8 cellular contexts compared by ENCODE assay signal in genomic region chr2:105235388-105236059, GRCh38. TPM values are rescaled to one million over a fixed set of nuclear protein-coding genes. Genes with fewer than 3 reads are reported as not detected.
A peak's percentile ranks its signal among the peaks of the same experiment; 100 is the strongest.
DNase-seq lines count a peak whose midpoint lies in the region; ATAC-seq and TF ChIP-seq lines count a peak whose summit lies in the region.

No MANE protein-coding gene starts in this region.

- peaks cover 10% of the 10 kb centered on the region for H3K27me3 Mint-ChIP-seq in activated CD8-positive, alpha-beta T cell treated with anti-CD3 and anti-CD28 coated beads for 36 hours
- peaks cover 9 to 22% of the 10 kb centered on the region in 2 donors for H3K27me3 Mint-ChIP-seq in effector memory CD8-positive, alpha-beta T cell
- no peaks in the 10 kb centered on the region for H3K27me3 Mint-ChIP-seq in mesothelial cell of epicardium (ENCODE audit: low read depth)

- no peaks in the 10 kb centered on the region for H3K36me3 Mint-ChIP-seq in activated CD8-positive, alpha-beta T cell treated with anti-CD3 and anti-CD28 coated beads for 36 hours (ENCODE audit: low read depth)
- H3K36me3 Mint-ChIP-seq in effector memory CD8-positive, alpha-beta T cell (ENCODE audit: insufficient read depth), result no peaks in the 10 kb centered on the region
- no peaks in the 10 kb centered on the region for H3K36me3 Mint-ChIP-seq in mesothelial cell of epicardium

- H3K4me1 Mint-ChIP-seq in activated CD8-positive, alpha-beta T cell treated with anti-CD3 and anti-CD28 coated beads for 36 hours (ENCODE audit: low read depth), result peaks cover 11% of the 10 kb centered on the region
- peaks cover 2 to 3% of the 10 kb centered on the region in 2 donors for H3K4me1 Mint-ChIP-seq in effector memory CD8-positive, alpha-beta T cell (ENCODE audit: low read depth in 2 of 2)
- H3K4me1 Mint-ChIP-seq in mesothelial cell of epicardium, result peaks cover 20% of the 10 kb centered on the region

- POLR2A ChIA-PET in activated CD8-positive, alpha-beta T cell treated with anti-CD3 and anti-CD28 coated beads for 36 hours (lab: Charles Lee), result interaction anchor here (0.6 kb wide), 1 partner anchor 104 kb away, joined by 3 read pairs; no protein-coding TSS in a partner anchor

- H3K27ac Mint-ChIP-seq in activated CD8-positive, alpha-beta T cell treated with anti-CD3 and anti-CD28 coated beads for 36 hours, result no peak overlapping the region
- no peak overlapping the region for H3K27ac Mint-ChIP-seq in effector memory CD8-positive, alpha-beta T cell
- no peak overlapping the region for H3K27ac Mint-ChIP-seq in mesothelial cell of epicardium

- intact Hi-C loops in activated CD8-positive, alpha-beta T cell treated with anti-CD3 and anti-CD28 coated beads for 36 hours (cut with micrococcal nuclease), result loop anchor here (1.0 kb wide), 1 partner anchor 121 kb away; no protein-coding TSS in a partner anchor

- H3K9me3 Mint-ChIP-seq in activated CD8-positive, alpha-beta T cell treated with anti-CD3 and anti-CD28 coated beads for 36 hours, result no peaks in the 10 kb centered on the region
- no peaks in the 10 kb centered on the region for H3K9me3 Mint-ChIP-seq in effector memory CD8-positive, alpha-beta T cell
- H3K9me3 Mint-ChIP-seq in mesothelial cell of epicardium, result no peaks in the 10 kb centered on the region

- TF ChIP-seq CTCF in activated CD8-positive, alpha-beta T cell treated with anti-CD3 and anti-CD28 coated beads for 36 hours (IDR thresholded peaks at IDR 0.05), result peak; percentile 78
- TF ChIP-seq CTCF in mesothelial cell of epicardium (IDR thresholded peaks at IDR 0.05; ENCODE audit: unreplicated experiment), result peak; percentile 80

- H3K4me3 Mint-ChIP-seq in activated CD8-positive, alpha-beta T cell treated with anti-CD3 and anti-CD28 coated beads for 36 hours, result no peak overlapping the region
- no peak overlapping the region for H3K4me3 Mint-ChIP-seq in effector memory CD8-positive, alpha-beta T cell
- no peak overlapping the region for H3K4me3 Mint-ChIP-seq in mesothelial cell of epicardium

- DNase-seq in AG08396 (ENCODE audit: low spot score), result peak; percentile 65
- DNase-seq in NCI-H82 (lab: John Stamatoyannopoulos, UW), result peak; percentile 92
- peak; percentile 90 for DNase-seq in activated CD8-positive, alpha-beta T cell treated with anti-CD3 and anti-CD28 coated beads for 36 hours
- DNase-seq in effector memory CD8-positive, alpha-beta T cell, result peak; percentile 44 to 55 (median 49)
- DNase-seq in mesothelial cell of epicardium (ENCODE audit: low spot score in 2 of 2, unreplicated experiment in 2 of 2), result peak; percentile 61 to 87
- peak; percentile 51 to 61 for DNase-seq in stimulated activated CD8-positive, alpha-beta memory T cell treated with anti-CD3 and anti-CD28 coated beads, Interleukin-2, amount 100 ng/mL, for 48 hours (ENCODE audit: low read depth in 2 of 2)

- ATAC-seq in GM18907 (IDR thresholded peaks at IDR 0.05; ENCODE audit: unreplicated experiment), result peak; percentile 82
- peak; percentile 50 for ATAC-seq in HG03521 (IDR thresholded peaks at IDR 0.05; ENCODE audit: unreplicated experiment)
- peak; percentile 68 for ATAC-seq in activated CD8-positive, alpha-beta T cell treated with anti-CD3 and anti-CD28 coated beads for 36 hours
- peak; percentile 58 for ATAC-seq in effector memory CD8-positive, alpha-beta T cell (replicated peaks)

- CTCF ChIA-PET in activated CD8-positive, alpha-beta T cell treated with anti-CD3 and anti-CD28 coated beads for 36 hours (lab: Charles Lee), result interaction anchor here (0.7 to 9.9 kb wide), 19 partner anchors 10 to 263 kb away, joined by 3 to 277 read pairs (median 4); no protein-coding TSS in a partner anchor

RNA-seq across cellular contexts. Expression of gene GPR45, which starts 6.0 kb away (rescaled TPM):
- total RNA-seq in activated CD8-positive, alpha-beta T cell treated with anti-CD3 and anti-CD28 coated beads for 36 hours, result not detected
- total RNA-seq in mesothelial cell of epicardium, result not detected in 3 replicates

Comparison
In these comparisons a context has a peak if more than half of its experiments do, and no peak if none do; other contexts are left out.
1. Peak in every context shown above with its lines: DNase-seq and ATAC-seq.